Comparison of ENCODE assay signal across 1 cellular context in the genomic region with DNA sequence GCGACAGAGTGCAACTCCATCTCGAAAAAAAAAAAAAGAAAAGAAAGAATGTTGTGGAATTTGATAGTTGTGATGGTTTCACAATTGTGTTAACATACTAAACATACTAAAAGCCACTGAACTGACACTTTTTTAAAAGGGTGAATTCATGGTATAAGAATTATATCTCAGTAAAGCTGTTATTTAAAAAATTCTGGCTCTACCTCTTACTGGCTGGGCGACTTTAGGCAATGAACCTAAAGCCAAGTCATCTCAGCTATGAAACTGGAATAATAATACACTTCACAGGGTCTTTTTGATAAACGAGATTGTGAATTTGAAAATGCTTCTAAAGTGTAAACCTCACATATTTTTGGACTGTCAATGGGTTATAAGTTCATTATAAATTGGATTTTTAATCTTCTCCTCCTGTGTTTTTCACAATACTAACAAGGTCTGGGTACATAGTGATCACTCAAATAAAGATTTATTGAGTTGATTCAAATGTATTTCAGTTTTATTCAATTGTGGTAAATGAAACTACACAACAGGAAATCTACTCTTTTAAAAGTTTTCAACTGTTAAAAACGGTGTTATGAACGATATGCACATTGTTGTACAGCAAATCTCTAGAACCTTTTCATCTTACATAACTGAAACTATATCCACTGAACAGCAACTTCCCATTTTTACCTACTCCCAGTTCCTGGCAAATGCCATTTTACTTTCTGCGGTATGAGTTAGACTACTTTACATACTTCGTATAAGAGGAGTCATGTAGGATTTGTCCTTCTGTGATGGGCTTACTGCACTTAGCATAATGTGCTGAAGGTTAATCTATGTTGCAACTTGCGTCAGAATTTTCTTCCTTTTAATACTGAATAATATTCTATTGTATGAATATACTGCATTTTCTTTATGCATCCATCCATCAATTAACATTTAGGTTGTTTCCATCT.
TF ChIP-seq lines count a peak whose summit lies in the region.

No MANE protein-coding gene starts in this region.

TF ChIP-seq in HepG2, 621 proteins besides CTCF, POLR2A, EP300 and RAD21:
- no peak for TF ChIP-seq NCOA1 (CRISPR knock-in tag; IDR thresholded peaks at IDR 0.05)
- TF ChIP-seq ZNF296 (CRISPR knock-in tag; conservative IDR thresholded peaks at IDR 0.05): no peak
- TF ChIP-seq, protein P1, sequence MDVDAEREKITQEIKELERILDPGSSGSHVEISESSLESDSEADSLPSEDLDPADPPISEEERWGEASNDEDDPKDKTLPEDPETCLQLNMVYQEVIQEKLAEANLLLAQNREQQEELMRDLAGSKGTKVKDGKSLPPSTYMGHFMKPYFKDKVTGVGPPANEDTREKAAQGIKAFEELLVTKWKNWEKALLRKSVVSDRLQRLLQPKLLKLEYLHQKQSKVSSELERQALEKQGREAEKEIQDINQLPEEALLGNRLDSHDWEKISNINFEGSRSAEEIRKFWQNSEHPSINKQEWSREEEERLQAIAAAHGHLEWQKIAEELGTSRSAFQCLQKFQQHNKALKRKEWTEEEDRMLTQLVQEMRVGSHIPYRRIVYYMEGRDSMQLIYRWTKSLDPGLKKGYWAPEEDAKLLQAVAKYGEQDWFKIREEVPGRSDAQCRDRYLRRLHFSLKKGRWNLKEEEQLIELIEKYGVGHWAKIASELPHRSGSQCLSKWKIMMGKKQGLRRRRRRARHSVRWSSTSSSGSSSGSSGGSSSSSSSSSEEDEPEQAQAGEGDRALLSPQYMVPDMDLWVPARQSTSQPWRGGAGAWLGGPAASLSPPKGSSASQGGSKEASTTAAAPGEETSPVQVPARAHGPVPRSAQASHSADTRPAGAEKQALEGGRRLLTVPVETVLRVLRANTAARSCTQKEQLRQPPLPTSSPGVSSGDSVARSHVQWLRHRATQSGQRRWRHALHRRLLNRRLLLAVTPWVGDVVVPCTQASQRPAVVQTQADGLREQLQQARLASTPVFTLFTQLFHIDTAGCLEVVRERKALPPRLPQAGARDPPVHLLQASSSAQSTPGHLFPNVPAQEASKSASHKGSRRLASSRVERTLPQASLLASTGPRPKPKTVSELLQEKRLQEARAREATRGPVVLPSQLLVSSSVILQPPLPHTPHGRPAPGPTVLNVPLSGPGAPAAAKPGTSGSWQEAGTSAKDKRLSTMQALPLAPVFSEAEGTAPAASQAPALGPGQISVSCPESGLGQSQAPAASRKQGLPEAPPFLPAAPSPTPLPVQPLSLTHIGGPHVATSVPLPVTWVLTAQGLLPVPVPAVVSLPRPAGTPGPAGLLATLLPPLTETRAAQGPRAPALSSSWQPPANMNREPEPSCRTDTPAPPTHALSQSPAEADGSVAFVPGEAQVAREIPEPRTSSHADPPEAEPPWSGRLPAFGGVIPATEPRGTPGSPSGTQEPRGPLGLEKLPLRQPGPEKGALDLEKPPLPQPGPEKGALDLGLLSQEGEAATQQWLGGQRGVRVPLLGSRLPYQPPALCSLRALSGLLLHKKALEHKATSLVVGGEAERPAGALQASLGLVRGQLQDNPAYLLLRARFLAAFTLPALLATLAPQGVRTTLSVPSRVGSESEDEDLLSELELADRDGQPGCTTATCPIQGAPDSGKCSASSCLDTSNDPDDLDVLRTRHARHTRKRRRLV (CRISPR knock-in tag; IDR thresholded peaks at IDR 0.05): no peak
